ENCODE assay signal across 13 cellular contexts in genomic region chr2:238688197-238689153, GRCh38.
"Had no signal": no experiment of that assay in that cellular context is flagged by ENCODE, and none has a peak within 500 bp of the region (broad histone marks: within the 10 kb centered on the region; RNA-seq: fewer than 3 reads in every experiment).

No MANE protein-coding gene starts in this region.

- H3K27me3 Mint-ChIP-seq: type B pancreatic cell had no signal

- ATAC-seq: lower lobe of right lung, SK-N-SH treated with all-trans-retinoic acid at 6 μM for 48 hours had no signal

- H3K27ac ChIP-seq: esophagus squamous epithelium, lower lobe of right lung, parathyroid adenoma had no signal

- H3K79me2 ChIP-seq: parathyroid adenoma had no signal

- H3K36me3 Mint-ChIP-seq: activated naive CD8-positive, alpha-beta T cell; naive B cell; type B pancreatic cell had no signal

- H3K27ac Mint-ChIP-seq: activated naive CD8-positive, alpha-beta T cell; activated T-cell treated with anti-CD3 and anti-CD28 coated beads, Interleukin-2, amount 50 U/mL, for 24 hours; naive B cell; T-helper 1 cell treated with Interleukin-12 subunit alpha and Interleukin-12 subunit beta and Interleukin-4 antibody, amounts not matched to agents 30 μg/mL and 1 μg/mL, for 36 hours; type B pancreatic cell had no signal

- H3K27me3 ChIP-seq: esophagus squamous epithelium had no signal

- H2AFZ ChIP-seq: parathyroid adenoma had no signal

- H3K4me1 ChIP-seq: parathyroid adenoma had no signal

- H3K4me3 Mint-ChIP-seq: activated naive CD8-positive, alpha-beta T cell; activated T-cell treated with anti-CD3 and anti-CD28 coated beads, Interleukin-2, amount 50 U/mL, for 24 hours; T-helper 1 cell treated with Interleukin-12 subunit alpha and Interleukin-12 subunit beta and Interleukin-4 antibody, amounts not matched to agents 30 μg/mL and 1 μg/mL, for 36 hours; type B pancreatic cell had no signal

- H3K4me3 ChIP-seq: esophagus squamous epithelium, lower lobe of right lung had no signal

- DNase-seq: activated effector memory CD4-positive, alpha-beta T cell treated with anti-CD3 and anti-CD28 coated beads, Interleukin-2, amount 50 U/mL, for 16 hours; activated T-cell treated with anti-CD3 and anti-CD28 coated beads, Interleukin-2, amount 50 U/mL, for 24 hours; aorta; esophagus squamous epithelium; hypothalamus; lower lobe of right lung; naive B cell; substantia nigra had no signal

- H3K9me3 Mint-ChIP-seq: activated T-cell treated with anti-CD3 and anti-CD28 coated beads, Interleukin-2, amount 50 U/mL, for 24 hours; T-helper 1 cell treated with Interleukin-12 subunit alpha and Interleukin-12 subunit beta and Interleukin-4 antibody, amounts not matched to agents 30 μg/mL and 1 μg/mL, for 36 hours; type B pancreatic cell had no signal

- H3K4me1 Mint-ChIP-seq: naive B cell had no signal

- H3K36me3 ChIP-seq: esophagus squamous epithelium, lower lobe of right lung had no signal
